Comparison of ENCODE assay signal across 8 cellular contexts in genomic region chr2:121735520-121736074, GRCh38. TPM values are rescaled to one million over a fixed set of nuclear protein-coding genes. Genes with fewer than 3 reads are reported as not detected.
DNase-seq lines count a peak whose midpoint lies in the region; ATAC-seq and TF ChIP-seq lines count a peak whose summit lies in the region.

No MANE protein-coding gene starts in this region.

- peak overlapping the region; percentile 84 for H3K9ac ChIP-seq in OCI-LY3 (ENCODE audit: low read length)
- peak overlapping the region; percentile 84 to 87 for H3K9ac ChIP-seq in duodenal mucosa (ENCODE audit: low read depth in 1 of 2, low read length in 2 of 2)
- H3K9ac ChIP-seq in neural cell (ENCODE audit: low read length), result peak overlapping the region; percentile 71

- H3K79me2 ChIP-seq in OCI-LY3 (ENCODE audit: low read length), result peaks cover 52% of the 10 kb centered on the region
- H3K79me2 ChIP-seq in neural cell (replicated peaks; ENCODE audit: insufficient read depth, low read length), result peaks cover 18% of the 10 kb centered on the region

- H3K9me2 ChIP-seq in neural cell (ENCODE audit: insufficient read depth, low read length), result no peaks in the 10 kb centered on the region

- H2AFZ ChIP-seq in OCI-LY3 (ENCODE audit: low read depth, low read length) (no peak overlapping the region), neural cell (ENCODE audit: low read depth, low read length) (no peak overlapping the region)

- TF ChIP-seq EP300 in neural cell (conservative IDR thresholded peaks at IDR 0.05; ENCODE audit: poor library complexity, severe bottlenecking), result no peak

- peak overlapping the region; percentile 61 for H3K27ac ChIP-seq in OCI-LY3 (ENCODE audit: low read length)
- H3K27ac ChIP-seq in duodenal mucosa (ENCODE audit: low read depth, low read length), result no peak overlapping the region
- H3K27ac ChIP-seq in neural cell (ENCODE audit: low read length), result peak overlapping the region; percentile 59

- TF ChIP-seq CTCF in OCI-LY3 (IDR thresholded peaks at IDR 0.05; ENCODE audit: low read depth, low read length) (peak; percentile 33; the same call in 1 of the 2 replicates), neural cell (IDR thresholded peaks at IDR 0.05; ENCODE audit: poor library complexity, severe bottlenecking) (peak; percentile 42), omental fat pad (IDR thresholded peaks at IDR 0.05) (no peak)

- H3K36me3 ChIP-seq in OCI-LY3 (replicated peaks; ENCODE audit: low read depth, low read length) (peaks cover 34% of the 10 kb centered on the region), duodenal mucosa (ENCODE audit: control insufficient read depth in 1 of 2, insufficient read depth in 2 of 2, low read length in 2 of 2) (peaks cover 6 to 28% of the 10 kb centered on the region in 2 donors), neural cell (ENCODE audit: insufficient read depth, low read length) (no peaks in the 10 kb centered on the region)

- peaks cover 9% of the 10 kb centered on the region; the same call in 1 of the 2 replicates for H4K20me1 ChIP-seq in OCI-LY3 (ENCODE audit: insufficient read depth, low read length)
- H4K20me1 ChIP-seq in neural cell (ENCODE audit: insufficient read depth), result no peaks in the 10 kb centered on the region

- H3K27me3 ChIP-seq in OCI-LY3 (ENCODE audit: low read depth, low read length), result no peaks in the 10 kb centered on the region
- H3K27me3 ChIP-seq in duodenal mucosa (ENCODE audit: control insufficient read depth in 1 of 2, insufficient read depth in 2 of 2, low read length in 2 of 2), result no peaks in the 10 kb centered on the region
- no peaks in the 10 kb centered on the region for H3K27me3 ChIP-seq in neural cell (ENCODE audit: insufficient read depth, low read depth, low read length)

- TF ChIP-seq RAD21 in neural cell (conservative IDR thresholded peaks at IDR 0.05), result no peak

- peak; percentile 25 for DNase-seq in NCI-H2107 treated with DMSO at 0.1 percent for 48 hours (lab: John Stamatoyannopoulos, UW; ENCODE audit: unreplicated experiment)
- no peak for DNase-seq in NCI-H2107 (lab: John Stamatoyannopoulos, UW)
- no peak for DNase-seq in central memory CD4-positive, alpha-beta T cell
- no peak for DNase-seq in mucosa of gallbladder (ENCODE audit: low spot score)
- DNase-seq in omental fat pad (ENCODE audit: low spot score), result no peak

- H3K4me3 ChIP-seq in OCI-LY3 (ENCODE audit: low read length), result peak overlapping the region; percentile 85
- peak overlapping the region; percentile 94 to 100 for H3K4me3 ChIP-seq in duodenal mucosa (ENCODE audit: low read depth in 1 of 2, low read length in 2 of 2)
- H3K4me3 ChIP-seq in neural cell (ENCODE audit: low read length), result peak overlapping the region; percentile 97

- peaks cover 13% of the 10 kb centered on the region for H3K4me1 ChIP-seq in OCI-LY3 (ENCODE audit: low read length)
- H3K4me1 ChIP-seq in duodenal mucosa (ENCODE audit: control insufficient read depth in 1 of 2, insufficient read depth in 2 of 2, low read length in 2 of 2), result peaks cover 6 to 7% of the 10 kb centered on the region in 2 donors

- H3K4me2 ChIP-seq in OCI-LY3 (ENCODE audit: low read length), result peak overlapping the region; percentile 83
- H3K4me2 ChIP-seq in neural cell (ENCODE audit: low read length), result peak overlapping the region; percentile 99

- H3K9me3 ChIP-seq in OCI-LY3 (ENCODE audit: insufficient read depth, low read length) (no peaks in the 10 kb centered on the region), duodenal mucosa (ENCODE audit: control insufficient read depth in 1 of 2, low read length in 2 of 2) (no peaks in the 10 kb centered on the region), neural cell (ENCODE audit: low read length) (no peaks in the 10 kb centered on the region)

- H3F3A ChIP-seq in neural cell (ENCODE audit: insufficient read depth, low read length, poor library complexity, severe bottlenecking), result no peaks in the 10 kb centered on the region

- no peak for ATAC-seq in omental fat pad (ENCODE audit: low FRiP score)

TF ChIP-seq in neural cell, 6 proteins besides CTCF, POLR2A, EP300 and RAD21:
- no peak for TF ChIP-seq MXI1 (conservative IDR thresholded peaks at IDR 0.05; ENCODE audit: poor library complexity, severe bottlenecking)

RNA-seq across cellular contexts. Expression of gene NIFK, which starts 1.1 kb away (rescaled TPM):
- 60.9 and 81.0 TPM in 2 replicates for polyA plus RNA-seq in neural cell
- polyA minus RNA-seq in neural cell, result 46.5 and 51.7 TPM in 2 replicates
- 27.8 TPM for total RNA-seq in mucosa of gallbladder
- total RNA-seq in omental fat pad, result 10 to 100 TPM; 33.1 to 97.6 (median 50.1) TPM

RNA-seq across cellular contexts. Expression of gene TSN, which starts 19.9 kb away (rescaled TPM):
- 120 and 171 TPM in 2 replicates for polyA plus RNA-seq in neural cell
- polyA minus RNA-seq in neural cell, result 101 TPM in 2 replicates
- total RNA-seq in mucosa of gallbladder (76.5 TPM), omental fat pad (10 to 100 TPM; 28.3 to 39.5 (median 33.2) TPM)

Comparison
In these comparisons a context has a peak if more than half of its experiments do, and no peak if none do; other contexts are left out.
1. CTCF ChIP-seq: peak in OCI-LY3 (single experiment) and neural cell (single experiment); none in omental fat pad (0 of 3).
2. Peak in every context shown above with its lines, with median percentiles within 50 percentile points of each other: H3K4me3 ChIP-seq and H3K9ac ChIP-seq.